In genomic region chr3:173066044-173066679, GRCh38 we compare ENCODE assay signal across 12 cellular contexts.
DNase-seq lines count a peak whose midpoint lies in the region; ATAC-seq and TF ChIP-seq lines count a peak whose summit lies in the region.
"Had no signal": no experiment of that assay in that cellular context is flagged by ENCODE, and none has a peak within 500 bp of the region (broad histone marks: within the 10 kb centered on the region; RNA-seq: fewer than 3 reads in every experiment).

No MANE protein-coding gene starts in this region.

- H3K4me3 ChIP-seq in brain microvascular endothelial cell (ENCODE audit: low read depth, low read length) (no peak overlapping the region), neural progenitor cell (no peak overlapping the region)
- H3K4me3 ChIP-seq: coronary artery had no signal

- H3K9me3 ChIP-seq in neural progenitor cell (ENCODE audit: low read depth), result no peaks in the 10 kb centered on the region

- H3K27me3 ChIP-seq in brain microvascular endothelial cell (replicated peaks) (no peaks in the 10 kb centered on the region), neural progenitor cell (no peaks in the 10 kb centered on the region)

- peak; percentile 93 for DNase-seq in NCI-H1694 (lab: John Stamatoyannopoulos, UW)
- peak; percentile 11 for DNase-seq in brain microvascular endothelial cell
- peak; percentile 6 for DNase-seq in neural progenitor cell (ENCODE audit: low spot score)
- no peak for DNase-seq in hypothalamus (lab: John Stamatoyannopoulos, UW)
- no peak for DNase-seq in activated CD4-positive, alpha-beta T cell treated with anti-CD3 and anti-CD28 coated beads, Interleukin-2, amount 50 U/mL, for 1 hour
- DNase-seq: activated T-cell treated with anti-CD3 and anti-CD28 coated beads, Interleukin-2, amount 50 U/mL, for 48 hours; NCI-H187 treated with DMSO at 0.1 percent for 48 hours; stimulated activated naive CD4-positive, alpha-beta T cell had no signal

- H3K4me3 Mint-ChIP-seq in neural progenitor cell, result no peak overlapping the region
- no peak overlapping the region for H3K4me3 Mint-ChIP-seq in activated T-helper 17 cell treated with anti-CD3 and anti-CD28 coated beads, Interleukin-2, amount 50 U/mL, for 72 hours

- peaks cover 2% of the 10 kb centered on the region for H3K27me3 Mint-ChIP-seq in neural progenitor cell (ENCODE audit: insufficient read depth, low read depth)
- no peaks in the 10 kb centered on the region for H3K27me3 Mint-ChIP-seq in activated T-helper 17 cell treated with anti-CD3 and anti-CD28 coated beads, Interleukin-2, amount 50 U/mL, for 72 hours

- H3K27ac ChIP-seq in brain microvascular endothelial cell (no peak overlapping the region), neural progenitor cell (no peak overlapping the region)
- H3K27ac ChIP-seq: coronary artery had no signal

- H3K9ac ChIP-seq in neural progenitor cell, result no peak overlapping the region

- TF ChIP-seq CTCF in brain microvascular endothelial cell (IDR thresholded peaks at IDR 0.05; ENCODE audit: low read depth, low read length, missing control alignments) (no peak), neural progenitor cell (IDR thresholded peaks at IDR 0.05) (no peak)

- H3K79me2 ChIP-seq in neural progenitor cell (ENCODE audit: low read depth), result no peaks in the 10 kb centered on the region

- H3K9me3 Mint-ChIP-seq in neural progenitor cell, result peaks cover 3% of the 10 kb centered on the region
- H3K9me3 Mint-ChIP-seq in activated T-helper 17 cell treated with anti-CD3 and anti-CD28 coated beads, Interleukin-2, amount 50 U/mL, for 72 hours, result peaks cover 15% of the 10 kb centered on the region

- no peaks in the 10 kb centered on the region for H3K4me1 ChIP-seq in neural progenitor cell

- H2AFZ ChIP-seq in neural progenitor cell (replicated peaks), result peak overlapping the region; percentile 52

- no peaks in the 10 kb centered on the region for H3F3A ChIP-seq in neural progenitor cell (ENCODE audit: low read depth)

- H3K27ac Mint-ChIP-seq in neural progenitor cell, result no peak overlapping the region
- no peak overlapping the region for H3K27ac Mint-ChIP-seq in activated T-helper 17 cell treated with anti-CD3 and anti-CD28 coated beads, Interleukin-2, amount 50 U/mL, for 72 hours

- H3K36me3 ChIP-seq in brain microvascular endothelial cell (replicated peaks), result no peaks in the 10 kb centered on the region
- H3K36me3 ChIP-seq in neural progenitor cell, result no peaks in the 10 kb centered on the region

- no peaks in the 10 kb centered on the region for H3K36me3 Mint-ChIP-seq in neural progenitor cell
- no peaks in the 10 kb centered on the region for H3K36me3 Mint-ChIP-seq in activated T-helper 17 cell treated with anti-CD3 and anti-CD28 coated beads, Interleukin-2, amount 50 U/mL, for 72 hours (ENCODE audit: low read depth)

- ATAC-seq in GM21360 (IDR thresholded peaks at IDR 0.05; ENCODE audit: unreplicated experiment), result peak; percentile 15
- ATAC-seq in GM21529 (IDR thresholded peaks at IDR 0.05; ENCODE audit: unreplicated experiment), result no peak
- no peak for ATAC-seq in activated T-helper 17 cell treated with anti-CD3 and anti-CD28 coated beads, Interleukin-2, amount 50 U/mL, for 72 hours (replicated peaks)

- H4K20me1 ChIP-seq in neural progenitor cell (ENCODE audit: low read depth), result no peaks in the 10 kb centered on the region

- H3K4me1 Mint-ChIP-seq in neural progenitor cell, result no peaks in the 10 kb centered on the region
- no peaks in the 10 kb centered on the region for H3K4me1 Mint-ChIP-seq in activated T-helper 17 cell treated with anti-CD3 and anti-CD28 coated beads, Interleukin-2, amount 50 U/mL, for 72 hours

- in situ Hi-C loops in brain microvascular endothelial cell (cut with HindIII; ENCODE audit: low pct_ligation_motif_present, low sequenced_read_pairs), result no loop called here

- H3K4me2 ChIP-seq in neural progenitor cell, result no peak overlapping the region

Comparison
In these comparisons a context has a peak if more than half of its experiments do, and no peak if none do; other contexts are left out.
1. DNase-seq: peak in NCI-H1694 (single experiment), brain microvascular endothelial cell (single experiment) and neural progenitor cell (single experiment); none in hypothalamus (0 of 51) and activated CD4-positive, alpha-beta T cell treated with anti-CD3 and anti-CD28 coated beads, Interleukin-2, amount 50 U/mL, for 1 hour (single experiment).